Comparison of ENCODE assay signal across 11 cellular contexts in the genomic region with DNA sequence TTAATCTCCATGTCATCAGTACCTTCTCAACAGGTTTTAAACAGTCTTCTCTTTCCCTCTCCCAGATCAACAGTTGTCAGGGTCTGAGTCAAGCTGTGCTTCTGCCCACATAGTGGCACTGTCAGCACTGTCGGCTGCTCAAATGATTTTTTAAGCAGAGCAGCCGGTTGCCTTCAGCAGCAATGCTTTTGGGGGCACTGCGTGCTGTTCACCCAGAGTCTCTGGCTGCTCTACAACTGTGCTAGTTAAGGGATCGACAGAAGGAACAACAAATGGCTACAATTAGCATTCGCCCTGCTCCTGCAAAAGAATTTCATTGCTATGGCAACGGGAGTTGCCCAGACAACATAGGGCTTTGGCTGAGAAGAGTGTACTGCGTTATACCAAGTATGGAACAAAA.
DNase-seq lines count a peak whose midpoint lies in the region; ATAC-seq and TF ChIP-seq lines count a peak whose summit lies in the region.
"Had no signal": no experiment of that assay in that cellular context is flagged by ENCODE, and none has a peak within 500 bp of the region (broad histone marks: within the 10 kb centered on the region; RNA-seq: fewer than 3 reads in every experiment).

No MANE protein-coding gene starts in this region.

- peak overlapping the region; percentile 32 for H3K4me3 ChIP-seq in AG10803 (ENCODE audit: low read length)

- DNase-seq in AG10803 (ENCODE audit: low read depth) (peak; percentile 89), NCI-H2171 treated with DMSO at 0.1 percent for 48 hours (lab: John Stamatoyannopoulos, UW) (peak; percentile 77), epidermal melanocyte (ENCODE audit: insufficient read length, low spot score) (peak; percentile 33), mesothelial cell of epicardium (ENCODE audit: low spot score in 2 of 2, unreplicated experiment in 2 of 2) (peak; percentile 34 to 50), NOMO-1 treated with dmso at 0.1 percent for 144 hours (lab: John Stamatoyannopoulos, UW; ENCODE audit: unreplicated experiment) (no peak), NCI-H510A (lab: John Stamatoyannopoulos, UW) (no peak), germinal center (ENCODE audit: low spot score) (no peak)
- DNase-seq: activated naive CD8-positive, alpha-beta T cell treated with anti-CD3 and anti-CD28 coated beads, Interleukin-2, amount 10 ng/mL, durations not matched to agents 7 days and 5 days had no signal

- no peaks in the 10 kb centered on the region for H3K9me3 Mint-ChIP-seq in mesothelial cell of epicardium
- H3K9me3 Mint-ChIP-seq: activated naive CD8-positive, alpha-beta T cell treated with anti-CD3 and anti-CD28 coated beads, Interleukin-2, amount 10 ng/mL, durations not matched to agents 7 days and 5 days; T-helper 2 cell treated with Interferon-gamma antibody and Interleukin-4, amounts not matched to agents 5 μg/mL and 100 μg/mL, for 36 hours had no signal

- peaks cover 43% of the 10 kb centered on the region for H3K4me1 Mint-ChIP-seq in mesothelial cell of epicardium
- H3K4me1 Mint-ChIP-seq: activated naive CD8-positive, alpha-beta T cell treated with anti-CD3 and anti-CD28 coated beads, Interleukin-2, amount 10 ng/mL, durations not matched to agents 7 days and 5 days had no signal

- no peaks in the 10 kb centered on the region for H3K27me3 Mint-ChIP-seq in mesothelial cell of epicardium (ENCODE audit: low read depth)
- H3K27me3 Mint-ChIP-seq: activated naive CD8-positive, alpha-beta T cell treated with anti-CD3 and anti-CD28 coated beads, Interleukin-2, amount 10 ng/mL, durations not matched to agents 7 days and 5 days had no signal

- peak overlapping the region; percentile 91 for H3K27ac Mint-ChIP-seq in mesothelial cell of epicardium
- H3K27ac Mint-ChIP-seq: activated naive CD8-positive, alpha-beta T cell treated with anti-CD3 and anti-CD28 coated beads, Interleukin-2, amount 10 ng/mL, durations not matched to agents 7 days and 5 days; T-helper 2 cell treated with Interferon-gamma antibody and Interleukin-4, amounts not matched to agents 5 μg/mL and 100 μg/mL, for 36 hours had no signal

- TF ChIP-seq CTCF in AG10803 (conservative IDR thresholded peaks at IDR 0.05; ENCODE audit: low read length) (no peak), mesothelial cell of epicardium (IDR thresholded peaks at IDR 0.05; ENCODE audit: unreplicated experiment) (no peak)

- ATAC-seq in HG02970 (IDR thresholded peaks at IDR 0.05; ENCODE audit: low FRiP score, unreplicated experiment): no peak
- ATAC-seq: HepG2 had no signal

- H3K4me3 Mint-ChIP-seq in mesothelial cell of epicardium: peak overlapping the region; percentile 62
- H3K4me3 Mint-ChIP-seq: activated naive CD8-positive, alpha-beta T cell treated with anti-CD3 and anti-CD28 coated beads, Interleukin-2, amount 10 ng/mL, durations not matched to agents 7 days and 5 days; T-helper 2 cell treated with Interferon-gamma antibody and Interleukin-4, amounts not matched to agents 5 μg/mL and 100 μg/mL, for 36 hours had no signal

- H3K36me3 Mint-ChIP-seq in mesothelial cell of epicardium: no peaks in the 10 kb centered on the region
- H3K36me3 Mint-ChIP-seq: activated naive CD8-positive, alpha-beta T cell treated with anti-CD3 and anti-CD28 coated beads, Interleukin-2, amount 10 ng/mL, durations not matched to agents 7 days and 5 days had no signal

Comparison
In these comparisons a context has a peak if more than half of its experiments do, and no peak if none do; other contexts are left out.
1. DNase-seq: peak in AG10803 (single experiment), NCI-H2171 treated with DMSO at 0.1 percent for 48 hours (single experiment), epidermal melanocyte (single experiment) and mesothelial cell of epicardium (2 of 2); none in NOMO-1 treated with dmso at 0.1 percent for 144 hours (single experiment), NCI-H510A (single experiment) and germinal center (single experiment).